ENCODE assay signal across 32 cellular contexts in the genomic region with DNA sequence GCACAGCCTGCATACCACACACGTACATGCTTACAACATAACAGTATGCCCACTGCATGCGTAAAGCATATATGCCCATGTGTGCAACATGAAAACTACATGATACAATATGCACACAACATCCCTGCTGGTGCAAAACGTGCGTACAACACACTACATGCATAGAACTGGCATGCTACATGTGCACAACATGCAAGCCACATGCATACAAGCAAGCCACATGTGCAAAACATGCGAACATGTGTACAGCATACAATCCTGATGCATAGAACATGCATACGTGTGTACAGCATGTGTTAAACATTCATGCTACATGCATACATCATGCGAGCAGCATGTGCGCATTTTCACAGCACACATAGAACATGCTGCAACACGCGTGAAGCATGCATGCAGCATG. TPM values are rescaled to one million over a fixed set of nuclear protein-coding genes. Genes with fewer than 3 reads are reported as not detected.
"Had no signal": no experiment of that assay in that cellular context is flagged by ENCODE, and none has a peak within 500 bp of the region (broad histone marks: within the 10 kb centered on the region; RNA-seq: fewer than 3 reads in every experiment).

No MANE protein-coding gene starts in this region.

- H3K4me3 ChIP-seq: ascending aorta, breast epithelium, cardiac muscle cell, colonic mucosa, dorsolateral prefrontal cortex, esophagus muscularis mucosa, gastroesophageal sphincter, heart right ventricle had no signal

- H3K27ac ChIP-seq: ascending aorta, breast epithelium, cardiac muscle cell, colonic mucosa, dorsolateral prefrontal cortex, esophagus muscularis mucosa, gastroesophageal sphincter, heart right ventricle, WERI-Rb-1 had no signal

- H3K36me3 ChIP-seq: ascending aorta, breast epithelium, cardiac muscle cell, colonic mucosa, esophagus muscularis mucosa, gastroesophageal sphincter, heart right ventricle, WERI-Rb-1 had no signal

- DNase-seq: activated B cell treated with CpG ODN at 0.5 μM for 24 hours; activated CD4-positive, alpha-beta memory T cell treated with anti-CD3 and anti-CD28 coated beads for 36 hours; activated CD4-positive, alpha-beta T cell treated with anti-CD3 and anti-CD28 coated beads for 48 hours; activated CD8-positive, alpha-beta memory T cell treated with anti-CD3 and anti-CD28 coated beads, Interleukin-2, amount 10 ng/mL, durations not matched to agents 7 days and 5 days; activated CD8-positive, alpha-beta memory T cell treated with anti-CD3 and anti-CD28 coated beads, Interleukin-2, amount 50 U/mL, for 4 hours; activated CD8-positive, alpha-beta T cell treated with anti-CD3 and anti-CD28 coated beads, Interleukin-2, amount 10 ng/mL, durations not matched to agents 7 days and 5 days; activated gamma-delta T cell; activated naive CD4-positive, alpha-beta T cell; activated naive CD4-positive, alpha-beta T cell treated with anti-CD3 and anti-CD28 coated beads, Interleukin-2, amount 10 ng/mL, durations not matched to agents 7 days and 5 days; activated naive CD8-positive, alpha-beta T cell treated with anti-CD3 and anti-CD28 coated beads, Interleukin-2, amount 10 ng/mL, durations not matched to agents 7 days and 5 days; activated T-cell treated with anti-CD3 and anti-CD28 coated beads, Interleukin-2, amount 50 U/mL, for 1 hour; activated T-cell treated with anti-CD3 and anti-CD28 coated beads, Interleukin-2, amount 50 U/mL, for 72 hours; central memory CD4-positive, alpha-beta T cell; cerebellar nuclear complex; colonic mucosa; dorsolateral prefrontal cortex; effector memory CD4-positive, alpha-beta T cell; erythroblast; foreskin melanocyte; heart right ventricle; T-helper 1 cell; T-helper 17 cell; T1000; WERI-Rb-1 had no signal

- H3K27me3 ChIP-seq: ascending aorta, breast epithelium, cardiac muscle cell, colonic mucosa, esophagus muscularis mucosa, gastroesophageal sphincter, heart right ventricle had no signal

- H3K9me3 ChIP-seq: ascending aorta, breast epithelium, colonic mucosa, esophagus muscularis mucosa, gastroesophageal sphincter had no signal

- ATAC-seq: activated CD4-positive, CD25-positive, alpha-beta regulatory T cell treated with anti-CD3 and anti-CD28 coated beads, Interleukin-2, amount 50 U/mL, for 24 hours; activated CD8-positive, alpha-beta memory T cell treated with anti-CD3 and anti-CD28 coated beads, Interleukin-2, amount 10 ng/mL, durations not matched to agents 7 days and 5 days; activated CD8-positive, alpha-beta T cell treated with anti-CD3 and anti-CD28 coated beads, Interleukin-2, amount 10 ng/mL, durations not matched to agents 7 days and 5 days; activated naive CD4-positive, alpha-beta T cell treated with anti-CD3 and anti-CD28 coated beads, Interleukin-2, amount 50 U/mL, for 72 hours; activated T-cell treated with anti-CD3 and anti-CD28 coated beads, Interleukin-2, amount 50 U/mL, for 72 hours; gastroesophageal sphincter; heart right ventricle; T-helper 17 cell had no signal

- H3K4me1 ChIP-seq: breast epithelium, colonic mucosa had no signal

RNA-seq across cellular contexts. Expression of gene TMTC1, which starts 8.4 kb away (rescaled TPM):
- total RNA-seq: activated B cell treated with CpG ODN at 0.5 μM for 24 hours; activated CD8-positive, alpha-beta memory T cell treated with anti-CD3 and anti-CD28 coated beads for 36 hours; activated CD8-positive, alpha-beta T cell treated with anti-CD3 and anti-CD28 coated beads, Interleukin-2, amount 10 ng/mL, durations not matched to agents 7 days and 5 days; activated naive CD4-positive, alpha-beta T cell treated with anti-CD3 and anti-CD28 coated beads, Interleukin-2, amount 50 U/mL, for 72 hours; activated naive CD8-positive, alpha-beta T cell treated with anti-CD3 and anti-CD28 coated beads, Interleukin-2, amount 10 ng/mL, durations not matched to agents 7 days and 5 days had no signal
